Comparison of ENCODE assay signal across 1 cellular context in genomic region chr17:59073972-59074371, GRCh38.
TF ChIP-seq lines count a peak whose summit lies in the region.

No MANE protein-coding gene starts in this region.

TF ChIP-seq in A549, 52 proteins besides CTCF, POLR2A, EP300 and RAD21 (continued from another document):
- TF ChIP-seq ATOH8 (CRISPR knock-in tag; IDR thresholded peaks at IDR 0.05; ENCODE audit: low read depth) (no peak), JUNB (IDR thresholded peaks at IDR 0.05) (no peak), HMGXB4 (CRISPR knock-in tag; IDR thresholded peaks at IDR 0.05; ENCODE audit: borderline replicate concordance) (no peak), SMC3 (IDR thresholded peaks at IDR 0.05) (no peak), BCL3 (IDR thresholded peaks at IDR 0.05) (no peak), RFX5 (IDR thresholded peaks at IDR 0.05) (no peak), PBX3 (IDR thresholded peaks at IDR 0.05) (no peak), MAFK (IDR thresholded peaks at IDR 0.05; ENCODE audit: partially characterized antibody) (no peak), REST (IDR thresholded peaks at IDR 0.05) (no peak), HDAC2 (IDR thresholded peaks at IDR 0.05) (no peak), ZC3H11A (IDR thresholded peaks at IDR 0.05) (no peak), MAX (IDR thresholded peaks at IDR 0.05) (no peak)
